ENCODE assay signal across 1 cellular context in the genomic region with DNA sequence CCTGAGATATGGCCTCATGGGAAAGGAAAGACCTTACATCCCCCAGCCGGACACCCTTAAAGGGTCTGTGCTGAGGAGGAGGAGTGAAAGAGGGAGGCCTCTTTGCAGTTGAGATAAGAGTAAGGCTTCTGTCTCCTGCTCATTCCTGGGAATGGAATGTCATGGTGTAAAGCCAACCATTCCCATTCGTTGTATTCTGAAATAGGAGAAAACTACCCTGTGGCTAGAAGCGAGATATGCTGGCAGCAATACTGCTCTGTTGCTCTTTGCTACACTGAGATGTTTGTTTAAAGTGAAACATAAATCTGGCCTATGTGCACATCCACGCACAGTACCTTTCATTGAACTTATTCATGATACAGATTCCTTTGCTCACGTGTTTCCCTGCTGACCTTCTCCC.
TF ChIP-seq lines count a peak whose summit lies in the region.

No MANE protein-coding gene starts in this region.

TF ChIP-seq in H1, 55 proteins besides CTCF, POLR2A, EP300 and RAD21:
- TF ChIP-seq MAFK (IDR thresholded peaks at IDR 0.05; ENCODE audit: low read depth, low read length) (no peak), GABPA (IDR thresholded peaks at IDR 0.05; ENCODE audit: borderline replicate concordance, insufficient read depth, low read length) (no peak), ZNF274 (IDR thresholded peaks at IDR 0.05; ENCODE audit: borderline replicate concordance, extremely low read depth, low read length) (no peak), RBBP5 (IDR thresholded peaks at IDR 0.05; ENCODE audit: borderline replicate concordance, low read depth, low read length) (no peak), SUZ12 (IDR thresholded peaks at IDR 0.05; ENCODE audit: low read length) (no peak)
